ENCODE assay signal across 8 cellular contexts in the genomic region with DNA sequence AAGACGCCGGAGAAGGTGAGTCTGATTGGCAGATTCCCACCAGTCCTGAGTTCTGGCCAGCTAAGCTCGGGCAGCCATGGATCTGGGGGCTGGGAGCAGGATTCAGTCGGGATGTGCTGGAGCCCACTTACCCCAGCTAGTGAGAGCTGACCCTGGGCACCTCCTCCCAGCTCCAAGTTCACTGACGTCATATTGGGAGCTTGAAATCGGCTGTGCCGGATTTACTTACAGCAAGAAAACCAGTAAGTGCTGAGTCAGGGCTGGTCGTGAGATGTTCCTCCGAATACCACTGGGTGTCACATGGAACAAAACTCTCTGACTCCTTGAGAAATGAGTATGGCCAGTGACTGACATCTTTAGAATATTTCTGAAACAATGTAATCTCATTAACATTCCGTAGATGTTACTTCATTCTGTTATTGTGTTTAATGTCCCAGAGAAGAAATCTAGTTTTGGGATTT.
DNase-seq lines count a peak whose midpoint lies in the region; ATAC-seq and TF ChIP-seq lines count a peak whose summit lies in the region.

No MANE protein-coding gene starts in this region.

- H3K4me3 ChIP-seq in Jurkat, Clone E6-1 (ENCODE audit: low read length), result no peak overlapping the region
- no peak overlapping the region for H3K4me3 ChIP-seq in cardiac fibroblast (replicated peaks in 1 of 2; ENCODE audit: low read depth in 2 of 2, low read length in 2 of 2)

- peak; percentile 43 for DNase-seq in AG20443 (ENCODE audit: low spot score)
- DNase-seq in Jurkat, Clone E6-1 (ENCODE audit: low read depth, low spot score), result peak; percentile 33
- DNase-seq in cardiac fibroblast (ENCODE audit: low read depth in 2 of 2), result peak; percentile 89 to 97
- DNase-seq in left kidney (ENCODE audit: low read depth, low spot score), result peak; percentile 65
- DNase-seq in stimulated activated CD4-positive, alpha-beta T cell treated with anti-CD3 and anti-CD28 coated beads, Interleukin-4, amount 100 ng/mL, for 24 hours, result no peak
- no peak for DNase-seq in T-helper 2 cell

- ATAC-seq in HG03520 (IDR thresholded peaks at IDR 0.05; ENCODE audit: unreplicated experiment), result no peak
- ATAC-seq in HG03135 (IDR thresholded peaks at IDR 0.05; ENCODE audit: unreplicated experiment), result no peak

- TF ChIP-seq CTCF in cardiac fibroblast (IDR thresholded peaks at IDR 0.05; ENCODE audit: low read depth, low read length), result peak; percentile 18

Comparison
In these comparisons a context has a peak if more than half of its experiments do, and no peak if none do; other contexts are left out.
1. DNase-seq: peak in AG20443 (single experiment), Jurkat, Clone E6-1 (single experiment), cardiac fibroblast (2 of 2) and left kidney (single experiment); none in stimulated activated CD4-positive, alpha-beta T cell treated with anti-CD3 and anti-CD28 coated beads, Interleukin-4, amount 100 ng/mL, for 24 hours (single experiment) and T-helper 2 cell (0 of 5).